Comparison of ENCODE assay signal across 25 cellular contexts in genomic region chr6:11295969-11296368, GRCh38.
"Had no signal": no experiment of that assay in that cellular context is flagged by ENCODE, and none has a peak within 500 bp of the region (broad histone marks: within the 10 kb centered on the region; RNA-seq: fewer than 3 reads in every experiment).

No MANE protein-coding gene starts in this region.

- H3K9me3 ChIP-seq: colonic mucosa, esophagus squamous epithelium had no signal

- H3K36me3 ChIP-seq: colonic mucosa, esophagus squamous epithelium, gastrocnemius medialis, heart right ventricle had no signal

- DNase-seq: colonic mucosa; cortex of kidney; effector CD8-positive, alpha-beta T cell; effector memory CD8-positive, alpha-beta T cell; endodermal cell; erythroblast; esophagus squamous epithelium; foreskin fibroblast; foreskin melanocyte; gastrocnemius medialis; glutamatergic neuron; head of caudate nucleus; heart right ventricle; hippocampal formation; left cardiac atrium; left lung; left ventricle myocardium superior; mammary epithelial cell; mesenchymal stem cell; mucosa of descending colon had no signal

- H3K4me3 Mint-ChIP-seq: dendritic cell treated with granulocyte-macrophage colony-stimulating factor and Interleukin-4, amounts not matched to agents 40 ng/mL and 50 ng/mL, for 4 days; effector memory CD8-positive, alpha-beta T cell; endodermal cell; mesothelial cell of epicardium had no signal

- ATAC-seq: effector memory CD8-positive, alpha-beta T cell; esophagus mucosa; gastrocnemius medialis; heart right ventricle; left cardiac atrium; left lung; left ventricle myocardium superior had no signal

- H3K27ac ChIP-seq: epithelial cell of prostate, esophagus squamous epithelium, gastrocnemius medialis, heart right ventricle, left lung had no signal

- H3K4me3 ChIP-seq: colonic mucosa, esophagus squamous epithelium, gastrocnemius medialis, heart right ventricle, left lung, lung, mucosa of descending colon had no signal

- H3K9me3 Mint-ChIP-seq: effector memory CD8-positive, alpha-beta T cell had no signal

- H3K27me3 Mint-ChIP-seq: dendritic cell treated with granulocyte-macrophage colony-stimulating factor and Interleukin-4, amounts not matched to agents 40 ng/mL and 50 ng/mL, for 4 days; effector memory CD8-positive, alpha-beta T cell had no signal

- H3K27ac Mint-ChIP-seq: dendritic cell treated with granulocyte-macrophage colony-stimulating factor and Interleukin-4, amounts not matched to agents 40 ng/mL and 50 ng/mL, for 4 days; endodermal cell; mesothelial cell of epicardium had no signal

- H3K27me3 ChIP-seq: colonic mucosa, esophagus squamous epithelium, gastrocnemius medialis, heart right ventricle, left lung had no signal

- H3K4me1 ChIP-seq: colonic mucosa, esophagus squamous epithelium, gastrocnemius medialis, heart right ventricle had no signal
